Comparison of ENCODE assay signal across 1 cellular context in the genomic region with DNA sequence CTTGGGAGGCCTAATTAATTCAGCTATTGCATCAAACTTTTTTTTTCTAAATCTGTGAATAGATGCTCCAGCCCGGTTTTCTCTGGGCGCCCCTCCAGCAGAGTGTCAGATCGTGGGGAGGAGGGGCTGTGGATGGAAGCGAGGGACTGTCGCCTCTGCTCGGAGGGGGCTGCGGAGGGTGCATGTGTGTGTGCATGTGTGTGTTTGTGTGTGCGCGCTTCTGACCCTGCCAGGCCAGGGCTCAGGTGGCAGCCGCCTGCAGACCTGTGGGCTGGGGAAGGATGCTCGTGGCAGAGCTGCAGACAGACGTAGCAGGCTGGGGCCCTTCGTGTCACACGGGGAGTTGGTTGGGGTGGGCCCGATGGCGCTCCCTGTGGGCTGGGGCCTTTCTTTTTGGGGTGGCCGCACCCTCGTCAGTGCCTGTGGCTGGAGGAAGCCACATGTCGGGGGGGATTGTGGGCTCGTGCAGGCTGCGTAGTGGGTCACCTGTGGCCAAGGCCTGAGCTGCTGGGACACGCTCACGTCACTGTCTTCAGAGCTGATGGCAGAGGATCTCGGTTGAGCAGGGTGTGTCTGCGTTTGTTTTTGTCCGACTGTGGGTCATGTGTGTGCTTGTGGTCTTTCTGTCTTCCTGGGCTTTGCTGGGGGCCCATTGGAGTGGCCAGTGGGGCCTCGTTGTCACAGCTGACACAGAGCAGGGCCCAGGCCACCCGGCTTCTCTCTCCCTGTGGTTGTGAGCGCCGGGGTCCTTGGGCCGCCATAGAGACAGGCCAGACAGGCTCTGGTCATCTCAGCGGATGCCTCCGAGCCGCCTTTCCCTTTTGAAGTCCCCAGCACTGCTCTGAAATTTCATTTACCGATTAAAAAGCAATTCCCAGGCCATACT.
TF ChIP-seq lines count a peak whose summit lies in the region.

No MANE protein-coding gene starts in this region.

TF ChIP-seq in K562, 482 proteins besides CTCF, POLR2A, EP300 and RAD21 (continued from another document and continues in another):
- TF ChIP-seq, protein P1, sequence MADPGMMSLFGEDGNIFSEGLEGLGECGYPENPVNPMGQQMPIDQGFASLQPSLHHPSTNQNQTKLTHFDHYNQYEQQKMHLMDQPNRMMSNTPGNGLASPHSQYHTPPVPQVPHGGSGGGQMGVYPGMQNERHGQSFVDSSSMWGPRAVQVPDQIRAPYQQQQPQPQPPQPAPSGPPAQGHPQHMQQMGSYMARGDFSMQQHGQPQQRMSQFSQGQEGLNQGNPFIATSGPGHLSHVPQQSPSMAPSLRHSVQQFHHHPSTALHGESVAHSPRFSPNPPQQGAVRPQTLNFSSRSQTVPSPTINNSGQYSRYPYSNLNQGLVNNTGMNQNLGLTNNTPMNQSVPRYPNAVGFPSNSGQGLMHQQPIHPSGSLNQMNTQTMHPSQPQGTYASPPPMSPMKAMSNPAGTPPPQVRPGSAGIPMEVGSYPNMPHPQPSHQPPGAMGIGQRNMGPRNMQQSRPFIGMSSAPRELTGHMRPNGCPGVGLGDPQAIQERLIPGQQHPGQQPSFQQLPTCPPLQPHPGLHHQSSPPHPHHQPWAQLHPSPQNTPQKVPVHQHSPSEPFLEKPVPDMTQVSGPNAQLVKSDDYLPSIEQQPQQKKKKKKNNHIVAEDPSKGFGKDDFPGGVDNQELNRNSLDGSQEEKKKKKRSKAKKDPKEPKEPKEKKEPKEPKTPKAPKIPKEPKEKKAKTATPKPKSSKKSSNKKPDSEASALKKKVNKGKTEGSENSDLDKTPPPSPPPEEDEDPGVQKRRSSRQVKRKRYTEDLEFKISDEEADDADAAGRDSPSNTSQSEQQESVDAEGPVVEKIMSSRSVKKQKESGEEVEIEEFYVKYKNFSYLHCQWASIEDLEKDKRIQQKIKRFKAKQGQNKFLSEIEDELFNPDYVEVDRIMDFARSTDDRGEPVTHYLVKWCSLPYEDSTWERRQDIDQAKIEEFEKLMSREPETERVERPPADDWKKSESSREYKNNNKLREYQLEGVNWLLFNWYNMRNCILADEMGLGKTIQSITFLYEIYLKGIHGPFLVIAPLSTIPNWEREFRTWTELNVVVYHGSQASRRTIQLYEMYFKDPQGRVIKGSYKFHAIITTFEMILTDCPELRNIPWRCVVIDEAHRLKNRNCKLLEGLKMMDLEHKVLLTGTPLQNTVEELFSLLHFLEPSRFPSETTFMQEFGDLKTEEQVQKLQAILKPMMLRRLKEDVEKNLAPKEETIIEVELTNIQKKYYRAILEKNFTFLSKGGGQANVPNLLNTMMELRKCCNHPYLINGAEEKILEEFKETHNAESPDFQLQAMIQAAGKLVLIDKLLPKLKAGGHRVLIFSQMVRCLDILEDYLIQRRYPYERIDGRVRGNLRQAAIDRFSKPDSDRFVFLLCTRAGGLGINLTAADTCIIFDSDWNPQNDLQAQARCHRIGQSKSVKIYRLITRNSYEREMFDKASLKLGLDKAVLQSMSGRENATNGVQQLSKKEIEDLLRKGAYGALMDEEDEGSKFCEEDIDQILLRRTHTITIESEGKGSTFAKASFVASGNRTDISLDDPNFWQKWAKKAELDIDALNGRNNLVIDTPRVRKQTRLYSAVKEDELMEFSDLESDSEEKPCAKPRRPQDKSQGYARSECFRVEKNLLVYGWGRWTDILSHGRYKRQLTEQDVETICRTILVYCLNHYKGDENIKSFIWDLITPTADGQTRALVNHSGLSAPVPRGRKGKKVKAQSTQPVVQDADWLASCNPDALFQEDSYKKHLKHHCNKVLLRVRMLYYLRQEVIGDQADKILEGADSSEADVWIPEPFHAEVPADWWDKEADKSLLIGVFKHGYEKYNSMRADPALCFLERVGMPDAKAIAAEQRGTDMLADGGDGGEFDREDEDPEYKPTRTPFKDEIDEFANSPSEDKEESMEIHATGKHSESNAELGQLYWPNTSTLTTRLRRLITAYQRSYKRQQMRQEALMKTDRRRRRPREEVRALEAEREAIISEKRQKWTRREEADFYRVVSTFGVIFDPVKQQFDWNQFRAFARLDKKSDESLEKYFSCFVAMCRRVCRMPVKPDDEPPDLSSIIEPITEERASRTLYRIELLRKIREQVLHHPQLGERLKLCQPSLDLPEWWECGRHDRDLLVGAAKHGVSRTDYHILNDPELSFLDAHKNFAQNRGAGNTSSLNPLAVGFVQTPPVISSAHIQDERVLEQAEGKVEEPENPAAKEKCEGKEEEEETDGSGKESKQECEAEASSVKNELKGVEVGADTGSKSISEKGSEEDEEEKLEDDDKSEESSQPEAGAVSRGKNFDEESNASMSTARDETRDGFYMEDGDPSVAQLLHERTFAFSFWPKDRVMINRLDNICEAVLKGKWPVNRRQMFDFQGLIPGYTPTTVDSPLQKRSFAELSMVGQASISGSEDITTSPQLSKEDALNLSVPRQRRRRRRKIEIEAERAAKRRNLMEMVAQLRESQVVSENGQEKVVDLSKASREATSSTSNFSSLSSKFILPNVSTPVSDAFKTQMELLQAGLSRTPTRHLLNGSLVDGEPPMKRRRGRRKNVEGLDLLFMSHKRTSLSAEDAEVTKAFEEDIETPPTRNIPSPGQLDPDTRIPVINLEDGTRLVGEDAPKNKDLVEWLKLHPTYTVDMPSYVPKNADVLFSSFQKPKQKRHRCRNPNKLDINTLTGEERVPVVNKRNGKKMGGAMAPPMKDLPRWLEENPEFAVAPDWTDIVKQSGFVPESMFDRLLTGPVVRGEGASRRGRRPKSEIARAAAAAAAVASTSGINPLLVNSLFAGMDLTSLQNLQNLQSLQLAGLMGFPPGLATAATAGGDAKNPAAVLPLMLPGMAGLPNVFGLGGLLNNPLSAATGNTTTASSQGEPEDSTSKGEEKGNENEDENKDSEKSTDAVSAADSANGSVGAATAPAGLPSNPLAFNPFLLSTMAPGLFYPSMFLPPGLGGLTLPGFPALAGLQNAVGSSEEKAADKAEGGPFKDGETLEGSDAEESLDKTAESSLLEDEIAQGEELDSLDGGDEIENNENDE (IDR thresholded peaks at IDR 0.05; ENCODE audit: low read depth, low read length), result no peak
- TF ChIP-seq GABPB2 (CRISPR knock-in tag; conservative IDR thresholded peaks at IDR 0.05), result no peak
- TF ChIP-seq SIX5 (IDR thresholded peaks at IDR 0.05; ENCODE audit: borderline replicate concordance in 1 of 2, insufficient read depth in 1 of 2, low read depth in 1 of 2, low read length in 2 of 2), result no peak
- TF ChIP-seq AFF1 (IDR thresholded peaks at IDR 0.05; ENCODE audit: low read depth in 1 of 2, partially characterized antibody in 2 of 2), result no peak
- TF ChIP-seq ZNF24 (IDR thresholded peaks at IDR 0.05), result no peak
- TF ChIP-seq, protein P2, sequence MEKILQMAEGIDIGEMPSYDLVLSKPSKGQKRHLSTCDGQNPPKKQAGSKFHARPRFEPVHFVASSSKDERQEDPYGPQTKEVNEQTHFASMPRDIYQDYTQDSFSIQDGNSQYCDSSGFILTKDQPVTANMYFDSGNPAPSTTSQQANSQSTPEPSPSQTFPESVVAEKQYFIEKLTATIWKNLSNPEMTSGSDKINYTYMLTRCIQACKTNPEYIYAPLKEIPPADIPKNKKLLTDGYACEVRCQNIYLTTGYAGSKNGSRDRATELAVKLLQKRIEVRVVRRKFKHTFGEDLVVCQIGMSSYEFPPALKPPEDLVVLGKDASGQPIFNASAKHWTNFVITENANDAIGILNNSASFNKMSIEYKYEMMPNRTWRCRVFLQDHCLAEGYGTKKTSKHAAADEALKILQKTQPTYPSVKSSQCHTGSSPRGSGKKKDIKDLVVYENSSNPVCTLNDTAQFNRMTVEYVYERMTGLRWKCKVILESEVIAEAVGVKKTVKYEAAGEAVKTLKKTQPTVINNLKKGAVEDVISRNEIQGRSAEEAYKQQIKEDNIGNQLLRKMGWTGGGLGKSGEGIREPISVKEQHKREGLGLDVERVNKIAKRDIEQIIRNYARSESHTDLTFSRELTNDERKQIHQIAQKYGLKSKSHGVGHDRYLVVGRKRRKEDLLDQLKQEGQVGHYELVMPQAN (IDR thresholded peaks at IDR 0.05; ENCODE audit: borderline replicate concordance), result peak; percentile 62
- peak; percentile 61 for TF ChIP-seq RBFOX2 (IDR thresholded peaks at IDR 0.05; ENCODE audit: low read depth, low read length)
- TF ChIP-seq MCM2 (IDR thresholded peaks at IDR 0.05; ENCODE audit: low read depth), result no peak
- TF ChIP-seq CREM (IDR thresholded peaks at IDR 0.05; ENCODE audit: low read depth), result peak; percentile 59
- no peak for TF ChIP-seq POLR2AphosphoS2 (IDR thresholded peaks at IDR 0.05; ENCODE audit: low read length)
- TF ChIP-seq PRPF4 (IDR thresholded peaks at IDR 0.05; ENCODE audit: insufficient read depth, low read depth, low read length, poor library complexity, severe bottlenecking), result no peak
- peak; percentile 63; the same call in 1 of the 2 replicates for TF ChIP-seq L3MBTL2 (IDR thresholded peaks at IDR 0.05)
- peak; percentile 58; the same call in 1 of the 2 replicates for TF ChIP-seq ZNF589 (CRISPR knock-in tag; IDR thresholded peaks at IDR 0.05; ENCODE audit: low read depth)
- 0 out of 2 replicates have a peak, but pooled peaks have one; percentile 55 for TF ChIP-seq ZBTB17 (CRISPR knock-in tag; IDR thresholded peaks at IDR 0.05)
- no peak for TF ChIP-seq HIVEP1 (CRISPR knock-in tag; IDR thresholded peaks at IDR 0.05)
- no peak for TF ChIP-seq ZNF165 (CRISPR knock-in tag; IDR thresholded peaks at IDR 0.05; ENCODE audit: borderline replicate concordance)
- TF ChIP-seq ELF1 (tag; IDR thresholded peaks at IDR 0.05), result no peak
- TF ChIP-seq SIN3A (IDR thresholded peaks at IDR 0.05; ENCODE audit: borderline replicate concordance in 2 of 2, control insufficient read depth in 1 of 2, low read depth in 2 of 2, low read length in 2 of 2), result no peak
- TF ChIP-seq CTBP1 (IDR thresholded peaks at IDR 0.05; ENCODE audit: borderline replicate concordance), result peak; percentile 53; the same call in 1 of the 2 replicates
- no peak for TF ChIP-seq ZNF696 (CRISPR knock-in tag; conservative IDR thresholded peaks at IDR 0.05)
- TF ChIP-seq SAP30 (IDR thresholded peaks at IDR 0.05; ENCODE audit: borderline replicate concordance, insufficient read depth, low read depth, low read length, poor library complexity, severe bottlenecking), result no peak
- TF ChIP-seq, protein P3, sequence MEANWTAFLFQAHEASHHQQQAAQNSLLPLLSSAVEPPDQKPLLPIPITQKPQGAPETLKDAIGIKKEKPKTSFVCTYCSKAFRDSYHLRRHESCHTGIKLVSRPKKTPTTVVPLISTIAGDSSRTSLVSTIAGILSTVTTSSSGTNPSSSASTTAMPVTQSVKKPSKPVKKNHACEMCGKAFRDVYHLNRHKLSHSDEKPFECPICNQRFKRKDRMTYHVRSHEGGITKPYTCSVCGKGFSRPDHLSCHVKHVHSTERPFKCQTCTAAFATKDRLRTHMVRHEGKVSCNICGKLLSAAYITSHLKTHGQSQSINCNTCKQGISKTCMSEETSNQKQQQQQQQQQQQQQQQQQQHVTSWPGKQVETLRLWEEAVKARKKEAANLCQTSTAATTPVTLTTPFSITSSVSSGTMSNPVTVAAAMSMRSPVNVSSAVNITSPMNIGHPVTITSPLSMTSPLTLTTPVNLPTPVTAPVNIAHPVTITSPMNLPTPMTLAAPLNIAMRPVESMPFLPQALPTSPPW (CRISPR knock-in tag; IDR thresholded peaks at IDR 0.05), result peak; percentile 47
- TF ChIP-seq NR3C1 (CRISPR knock-in tag; IDR thresholded peaks at IDR 0.05), result no peak
- no peak for TF ChIP-seq RBM17 (IDR thresholded peaks at IDR 0.05; ENCODE audit: borderline replicate concordance, low read depth, low read length)
- no peak for TF ChIP-seq MTF1 (CRISPR knock-in tag; IDR thresholded peaks at IDR 0.05; ENCODE audit: borderline replicate concordance)
- TF ChIP-seq DPF2 (IDR thresholded peaks at IDR 0.05), result no peak
- TF ChIP-seq MAZ (CRISPR knock-in tag; conservative IDR thresholded peaks at IDR 0.05 in 1 of 2, IDR thresholded peaks at IDR 0.05 in 1 of 2), result 0 out of 4 replicates have a peak, but pooled peaks have one; percentile 16 to 29
- TF ChIP-seq POLR3A (IDR thresholded peaks at IDR 0.05; ENCODE audit: borderline replicate concordance, extremely low read depth, insufficient read depth, insufficient read length), result no peak
- no peak for TF ChIP-seq RBM14 (IDR thresholded peaks at IDR 0.05; ENCODE audit: borderline replicate concordance, insufficient read depth, low read depth, low read length)
- TF ChIP-seq, protein P4, sequence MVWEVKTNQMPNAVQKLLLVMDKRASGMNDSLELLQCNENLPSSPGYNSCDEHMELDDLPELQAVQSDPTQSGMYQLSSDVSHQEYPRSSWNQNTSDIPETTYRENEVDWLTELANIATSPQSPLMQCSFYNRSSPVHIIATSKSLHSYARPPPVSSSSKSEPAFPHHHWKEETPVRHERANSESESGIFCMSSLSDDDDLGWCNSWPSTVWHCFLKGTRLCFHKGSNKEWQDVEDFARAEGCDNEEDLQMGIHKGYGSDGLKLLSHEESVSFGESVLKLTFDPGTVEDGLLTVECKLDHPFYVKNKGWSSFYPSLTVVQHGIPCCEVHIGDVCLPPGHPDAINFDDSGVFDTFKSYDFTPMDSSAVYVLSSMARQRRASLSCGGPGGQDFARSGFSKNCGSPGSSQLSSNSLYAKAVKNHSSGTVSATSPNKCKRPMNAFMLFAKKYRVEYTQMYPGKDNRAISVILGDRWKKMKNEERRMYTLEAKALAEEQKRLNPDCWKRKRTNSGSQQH (CRISPR knock-in tag; IDR thresholded peaks at IDR 0.05), result no peak
- TF ChIP-seq PRMT5 (CRISPR knock-in tag; IDR thresholded peaks at IDR 0.05), result no peak
- TF ChIP-seq KHSRP (IDR thresholded peaks at IDR 0.05), result no peak
- peak; percentile 27 to 37; a peak in 1 of 4 replicates for TF ChIP-seq FOXK2 (conservative IDR thresholded peaks at IDR 0.05 in 1 of 2, IDR thresholded peaks at IDR 0.05 in 1 of 2; ENCODE audit: low read depth in 2 of 2)
- TF ChIP-seq GATAD2B (IDR thresholded peaks at IDR 0.05; ENCODE audit: borderline replicate concordance), result no peak
- no peak for TF ChIP-seq ATF1 (CRISPR knock-in tag; IDR thresholded peaks at IDR 0.05)
- peak; percentile 68 for TF ChIP-seq ATF1 (tag; IDR thresholded peaks at IDR 0.05)
- no peak for TF ChIP-seq HMG20B (CRISPR knock-in tag; IDR thresholded peaks at IDR 0.05)
